In the genomic region with DNA sequence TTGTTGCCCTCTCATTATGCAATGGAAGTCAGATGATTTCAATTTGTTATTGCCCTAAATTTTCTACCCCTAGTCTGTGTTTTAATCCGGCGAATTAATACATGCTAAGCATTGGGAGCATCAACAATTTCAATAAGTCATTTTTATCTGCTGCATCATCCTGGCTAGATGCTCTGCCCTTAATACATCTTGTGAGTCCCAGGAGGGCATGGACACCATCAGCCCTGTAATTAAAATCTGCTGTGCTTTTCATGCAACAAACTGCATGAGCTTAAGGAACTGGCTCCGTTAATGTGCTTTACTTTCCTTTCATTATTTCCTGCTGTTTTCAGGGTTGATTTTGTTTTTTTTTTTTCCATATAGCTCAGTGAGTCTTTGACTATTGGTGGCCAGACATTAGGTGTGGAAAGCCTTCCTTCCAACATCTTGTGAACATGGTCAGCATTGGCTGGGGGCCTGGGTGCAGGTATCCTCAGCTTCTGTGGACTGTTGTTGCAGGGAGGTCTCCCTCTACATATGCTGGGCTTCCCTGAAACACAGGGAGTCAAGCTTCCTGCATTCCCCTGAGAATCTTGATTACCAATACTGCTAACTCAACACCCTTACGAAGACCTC, we compare ENCODE assay signal across 22 cellular contexts. TPM values are rescaled to one million over a fixed set of nuclear protein-coding genes. Genes with fewer than 3 reads are reported as not detected.
DNase-seq lines count a peak whose midpoint lies in the region; ATAC-seq, FAIRE-seq and TF ChIP-seq lines count a peak whose summit lies in the region.
"Had no signal": no experiment of that assay in that cellular context is flagged by ENCODE, and none has a peak within 500 bp of the region (broad histone marks: within the 10 kb centered on the region; RNA-seq: fewer than 3 reads in every experiment).

No MANE protein-coding gene starts in this region.

- H3K4me1 Mint-ChIP-seq in Caco-2 (ENCODE audit: low read depth, unreplicated experiment), result peaks cover 34% of the 10 kb centered on the region

- no peak for TF ChIP-seq POLR2A in A549 (IDR thresholded peaks at IDR 0.05; ENCODE audit: low read length)

- no peaks in the 10 kb centered on the region for H3K9me3 ChIP-seq in A549
- H3K9me3 ChIP-seq in Caco-2, result no peaks in the 10 kb centered on the region
- H3K9me3 ChIP-seq in lower lobe of right lung, result no peaks in the 10 kb centered on the region
- H3K9me3 ChIP-seq: left lung, neutrophil, upper lobe of right lung had no signal

- H3K4me3 Mint-ChIP-seq in Caco-2 (ENCODE audit: unreplicated experiment), result peak overlapping the region; percentile 45
- H3K4me3 Mint-ChIP-seq: activated naive CD4-positive, alpha-beta T cell treated with anti-CD3 and anti-CD28 coated beads for 36 hours had no signal

- no peak overlapping the region for H3K27ac ChIP-seq in A549
- H3K27ac ChIP-seq in lower lobe of right lung, result peak overlapping the region; percentile 18
- H3K27ac ChIP-seq: foreskin keratinocyte, neutrophil, upper lobe of right lung had no signal

- peak overlapping the region; percentile 30; the same call in 1 of the 3 replicates for H3K4me2 ChIP-seq in A549

- CTCF ChIA-PET in A549 (lab: Yijun Ruan, JAX) (no interaction called here), Caco-2 (lab: Charles Lee) (no interaction called here)

- FAIRE-seq in A549 (lab: Jason Lieb, UNC), result no peak
- FAIRE-seq: GM12892 had no signal

- ATAC-seq in A549, result no peak
- ATAC-seq in lower lobe of right lung, result no peak
- ATAC-seq in HG02938 (IDR thresholded peaks at IDR 0.05; ENCODE audit: unreplicated experiment), result no peak
- ATAC-seq: foreskin keratinocyte, HCT116, Right ventricle myocardium inferior had no signal

- no peaks in the 10 kb centered on the region for H3K36me3 ChIP-seq in Caco-2 (ENCODE audit: control insufficient read depth, insufficient read depth, low read length)
- H3K36me3 ChIP-seq in lower lobe of right lung, result no peaks in the 10 kb centered on the region
- H3K36me3 ChIP-seq: left lung, neutrophil, upper lobe of right lung had no signal

- DNase-seq in A549 (ENCODE audit: low read depth in 1 of 2, low spot score in 1 of 2), result no peak
- no peak for DNase-seq in Caco-2
- peak; percentile 29 for DNase-seq in SK-N-DZ (ENCODE audit: low spot score)
- DNase-seq in lower lobe of right lung, result no peak
- no peak for DNase-seq in globus pallidus (ENCODE audit: low spot score)
- DNase-seq in amniotic stem cell (lab: John Stamatoyannopoulos, UW), result no peak
- DNase-seq: activated naive CD4-positive, alpha-beta T cell treated with anti-CD3 and anti-CD28 coated beads for 36 hours; aorta; foreskin keratinocyte; GDM1; Karpas-422; NCI-H446 treated with DMSO at 0.1 percent for 48 hours; retina had no signal

- intact Hi-C loops in Caco-2 (cut with micrococcal nuclease; ENCODE audit: unreplicated experiment) (no loop called here), lower lobe of right lung (cut with DNase I) (no loop called here)

- BruUV-seq in Caco-2 (replicated peaks; lab: Mats Ljungman, UMichigan), result no TSS peak

- no peaks in the 10 kb centered on the region for H3K36me3 Mint-ChIP-seq in Caco-2 (ENCODE audit: insufficient read depth, unreplicated experiment)

- H3K27ac Mint-ChIP-seq in Caco-2 (ENCODE audit: unreplicated experiment), result peak overlapping the region; percentile 69
- H3K27ac Mint-ChIP-seq: activated naive CD4-positive, alpha-beta T cell treated with anti-CD3 and anti-CD28 coated beads for 36 hours had no signal

- POLR2A ChIA-PET in A549 (lab: Yijun Ruan, JAX) (no interaction called here), Caco-2 (lab: Charles Lee) (no interaction called here)

- TF ChIP-seq CTCF in A549 (IDR thresholded peaks at IDR 0.05) (no peak), Caco-2 (IDR thresholded peaks at IDR 0.05; ENCODE audit: insufficient read depth in 1 of 2, low read depth in 1 of 2, low read length in 1 of 2, severe bottlenecking in 1 of 2, unreplicated experiment in 1 of 2) (no peak), lower lobe of right lung (IDR thresholded peaks at IDR 0.05) (no peak)

- TF ChIP-seq RAD21 in A549 (conservative IDR thresholded peaks at IDR 0.05 in 1 of 2, IDR thresholded peaks at IDR 0.05 in 1 of 2), result no peak

- 80% methylated on average over 4 of the region's 4 CpGs for WGBS in A549 (ENCODE audit: missing lambda C conversion rate)

- no peaks in the 10 kb centered on the region for H3K9me3 Mint-ChIP-seq in Caco-2 (ENCODE audit: unreplicated experiment)
- H3K9me3 Mint-ChIP-seq: activated naive CD4-positive, alpha-beta T cell treated with anti-CD3 and anti-CD28 coated beads for 36 hours had no signal

- H3K4me3 ChIP-seq in A549, result no peak overlapping the region
- H3K4me3 ChIP-seq in Caco-2 (ENCODE audit: low read depth, low read length), result no peak overlapping the region
- H3K4me3 ChIP-seq in lower lobe of right lung, result no peak overlapping the region
- H3K4me3 ChIP-seq: left lung, upper lobe of right lung had no signal

- H3K4me1 ChIP-seq in A549 (0 out of 3 replicates have a peak, but pooled peaks cover 5% of the 10 kb centered on the region), Caco-2 (peaks cover 22% of the 10 kb centered on the region), lower lobe of right lung (peaks cover 18% of the 10 kb centered on the region)
- H3K4me1 ChIP-seq: left lung, upper lobe of right lung had no signal

- TF ChIP-seq EP300 in A549 (IDR thresholded peaks at IDR 0.05), result no peak

- H3K27me3 ChIP-seq in Caco-2 (replicated peaks; ENCODE audit: control insufficient read depth, insufficient read depth, low read length), result no peaks in the 10 kb centered on the region
- H3K27me3 ChIP-seq in lower lobe of right lung (ENCODE audit: low read depth), result no peaks in the 10 kb centered on the region
- H3K27me3 ChIP-seq: foreskin keratinocyte, left lung, neutrophil, upper lobe of right lung had no signal

- no peaks in the 10 kb centered on the region for H3K27me3 Mint-ChIP-seq in Caco-2 (ENCODE audit: insufficient read depth, unreplicated experiment)

TF ChIP-seq in A549, 52 proteins besides CTCF, POLR2A, EP300 and RAD21:
- TF ChIP-seq RARB (CRISPR knock-in tag; IDR thresholded peaks at IDR 0.05) (no peak), ZNF302 (CRISPR knock-in tag; IDR thresholded peaks at IDR 0.05) (no peak), ELK1 (IDR thresholded peaks at IDR 0.05; ENCODE audit: low read depth, low read length) (no peak), BHLHE40 (IDR thresholded peaks at IDR 0.05; ENCODE audit: low read depth, low read length) (no peak)
- TF ChIP-seq, protein P1, sequence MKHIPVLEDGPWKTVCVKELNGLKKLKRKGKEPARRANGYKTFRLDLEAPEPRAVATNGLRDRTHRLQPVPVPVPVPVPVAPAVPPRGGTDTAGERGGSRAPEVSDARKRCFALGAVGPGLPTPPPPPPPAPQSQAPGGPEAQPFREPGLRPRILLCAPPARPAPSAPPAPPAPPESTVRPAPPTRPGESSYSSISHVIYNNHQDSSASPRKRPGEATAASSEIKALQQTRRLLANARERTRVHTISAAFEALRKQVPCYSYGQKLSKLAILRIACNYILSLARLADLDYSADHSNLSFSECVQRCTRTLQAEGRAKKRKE (CRISPR knock-in tag; IDR thresholded peaks at IDR 0.05; ENCODE audit: low read depth), result no peak

RNA-seq across cellular contexts. Expression of gene PBOV1, which starts 8.5 kb away (rescaled TPM):
- not detected in 2 replicates for polyA plus RNA-seq in A549 (2011; rRNA removed)
- polyA plus RNA-seq in A549 (2012; cell fraction: cytosol; rRNA removed), result not detected in 2 replicates
- not detected in 2 replicates for polyA plus RNA-seq in A549 (2012; cell fraction: nucleus; rRNA removed)
- polyA plus RNA-seq in A549 (2017; fragmentation: RNase III; extraction: RNeasy Plus Mini Kit Qiagen cat#74134 plus additional on column Dnase treatment), result not detected in 3 replicates
- not detected in 2 replicates for polyA minus RNA-seq in A549 (2011; rRNA and poly(A)+ RNA removed)
- not detected in 2 replicates for total RNA-seq in Caco-2 (2022)
- not detected in 2 replicates for polyA plus RNA-seq in SK-N-DZ (2014; cell fraction: cytosol; rRNA removed)
- polyA plus RNA-seq in SK-N-DZ (2014; cell fraction: nucleus; rRNA removed), result not detected in 2 replicates
- not detected for total RNA-seq in lower lobe of right lung
- total RNA-seq: activated naive CD4-positive, alpha-beta T cell treated with anti-CD3 and anti-CD28 coated beads for 36 hours; aorta; chondrocyte; foreskin keratinocyte; left lung; mononuclear cell; Right ventricle myocardium inferior; upper lobe of right lung had no signal
- polyA plus RNA-seq: aorta, foreskin keratinocyte had no signal
